8 cellular contexts compared by ENCODE assay signal in genomic region chr13:19862511-19863313, GRCh38. TPM values are rescaled to one million over a fixed set of nuclear protein-coding genes. Genes with fewer than 3 reads are reported as not detected.
A peak's percentile ranks its signal among the peaks of the same experiment; 100 is the strongest.
DNase-seq lines count a peak whose midpoint lies in the region; ATAC-seq and TF ChIP-seq lines count a peak whose summit lies in the region.

No MANE protein-coding gene starts in this region.

- peak overlapping the region; percentile 91 to 95 for H3K9ac ChIP-seq in stomach smooth muscle (ENCODE audit: low read length in 2 of 2)

- H3K27ac ChIP-seq in stomach smooth muscle (ENCODE audit: low read length), result peak overlapping the region; percentile 98

- H3K4me3 ChIP-seq in fibroblast of mammary gland (ENCODE audit: control insufficient read depth, low read depth, low read length) (peak overlapping the region; percentile 77), stomach smooth muscle (ENCODE audit: low read length in 2 of 2) (peak overlapping the region; percentile 87 to 98)

- TF ChIP-seq CTCF in fibroblast of mammary gland (conservative IDR thresholded peaks at IDR 0.05; ENCODE audit: control insufficient read depth, insufficient read depth, low read depth, low read length), result no peak
- TF ChIP-seq CTCF in nephron progenitor cell (IDR thresholded peaks at IDR 0.05), result no peak

- H3K27me3 ChIP-seq in stomach smooth muscle (ENCODE audit: control insufficient read depth in 1 of 2, insufficient read depth in 2 of 2, low read length in 2 of 2), result no peaks in the 10 kb centered on the region

- H3K36me3 ChIP-seq in stomach smooth muscle (ENCODE audit: control insufficient read depth in 2 of 2, insufficient read depth in 2 of 2, low read length in 2 of 2), result no peaks in the 10 kb centered on the region

- peaks cover 34% of the 10 kb centered on the region for H3K4me1 Mint-ChIP-seq in nephron progenitor cell

- no peak for ATAC-seq in HG02840 (IDR thresholded peaks at IDR 0.05; ENCODE audit: low FRiP score, unreplicated experiment)

- peaks cover 24% of the 10 kb centered on the region for H3K36me3 Mint-ChIP-seq in nephron progenitor cell (ENCODE audit: low read depth)

- peaks cover 4% of the 10 kb centered on the region for H3K9me3 Mint-ChIP-seq in nephron progenitor cell

- DNase-seq in D341Med (ENCODE audit: low spot score) (peak; percentile 63), H4 (ENCODE audit: low spot score) (peak; percentile 6), NOMO-1 (lab: John Stamatoyannopoulos, UW; ENCODE audit: unreplicated experiment in 2 of 2) (peak; percentile 15 to 33), activated T-helper 1 cell treated with Interleukin-2 at 50 U/mL for 16 hours (ENCODE audit: low read depth) (peak; percentile 11), fibroblast of mammary gland (ENCODE audit: low read depth) (peak; percentile 31), nephron progenitor cell (no peak)

- no peaks in the 10 kb centered on the region for H3K9me3 ChIP-seq in stomach smooth muscle (ENCODE audit: control insufficient read depth in 2 of 2, low read length in 2 of 2)

- peak overlapping the region; percentile 99 for H3K27ac Mint-ChIP-seq in nephron progenitor cell

- H3K4me3 Mint-ChIP-seq in nephron progenitor cell, result peak overlapping the region; percentile 97

- H3K27me3 Mint-ChIP-seq in nephron progenitor cell (ENCODE audit: low read depth, poor library complexity), result peaks cover 2% of the 10 kb centered on the region

- peaks cover 6% of the 10 kb centered on the region for H3K4me1 ChIP-seq in stomach smooth muscle (ENCODE audit: control insufficient read depth, insufficient read depth, low read length)

RNA-seq across cellular contexts. Expression of gene ZMYM5, which starts 0.7 kb away (rescaled TPM):
- total RNA-seq in H4 (2014; rRNA removed; shearing (Covaris generic)), result 6.8 and 9.0 TPM in 2 replicates
